In genomic region chr9:91197232-91198181, GRCh38 we compare ENCODE assay signal across 9 cellular contexts.
DNase-seq lines count a peak whose midpoint lies in the region; ATAC-seq, FAIRE-seq and TF ChIP-seq lines count a peak whose summit lies in the region.
"Had no signal": no experiment of that assay in that cellular context is flagged by ENCODE, and none has a peak within 500 bp of the region (broad histone marks: within the 10 kb centered on the region; RNA-seq: fewer than 3 reads in every experiment).

No MANE protein-coding gene starts in this region.

- H3K27me3 Mint-ChIP-seq in astrocyte (ENCODE audit: low read depth, unreplicated experiment), result no peaks in the 10 kb centered on the region
- no peaks in the 10 kb centered on the region for H3K27me3 Mint-ChIP-seq in CD8-positive, alpha-beta T cell (ENCODE audit: low read depth)
- H3K27me3 Mint-ChIP-seq: activated B cell treated with CpG ODN at 0.5 μM for 24 hours had no signal

- peaks cover 7% of the 10 kb centered on the region for H3K9me3 Mint-ChIP-seq in astrocyte (ENCODE audit: unreplicated experiment)
- peaks cover 12% of the 10 kb centered on the region for H3K9me3 Mint-ChIP-seq in CD8-positive, alpha-beta T cell

- H3K36me3 ChIP-seq in astrocyte (ENCODE audit: insufficient read depth, low read length), result no peaks in the 10 kb centered on the region
- H3K36me3 ChIP-seq in kidney (ENCODE audit: control insufficient read depth in 1 of 2, insufficient read depth in 2 of 2, low read length in 2 of 2), result no peaks in the 10 kb centered on the region
- no peaks in the 10 kb centered on the region for H3K36me3 ChIP-seq in CD8-positive, alpha-beta T cell (ENCODE audit: insufficient read depth, low read length)

- H2AFZ ChIP-seq in astrocyte (ENCODE audit: low read depth, low read length), result no peak overlapping the region

- H3K9me3 ChIP-seq in astrocyte (ENCODE audit: insufficient read depth, low read depth, low read length), result no peaks in the 10 kb centered on the region
- H3K9me3 ChIP-seq in kidney (ENCODE audit: control insufficient read depth in 1 of 2, low read length in 2 of 2), result no peaks in the 10 kb centered on the region
- H3K9me3 ChIP-seq in CD8-positive, alpha-beta T cell (ENCODE audit: low read length), result no peaks in the 10 kb centered on the region

- ATAC-seq in CD8-positive, alpha-beta T cell, result no peak

- FAIRE-seq in astrocyte (lab: Jason Lieb, UNC) (no peak), kidney (lab: Jason Lieb, UNC) (peak; percentile 90)

- H3K4me1 ChIP-seq in astrocyte (ENCODE audit: insufficient read depth, low read length) (peaks cover 18% of the 10 kb centered on the region), kidney (ENCODE audit: control insufficient read depth in 1 of 2, insufficient read depth in 1 of 2, low read depth in 1 of 2, low read length in 2 of 2) (peaks cover 35 to 52% of the 10 kb centered on the region in 2 donors)
- H3K4me1 ChIP-seq in CD8-positive, alpha-beta T cell (ENCODE audit: insufficient read depth, low read length), result peaks cover 24% of the 10 kb centered on the region

- peaks cover 2% of the 10 kb centered on the region for H3K36me3 Mint-ChIP-seq in astrocyte (ENCODE audit: low read depth, unreplicated experiment)
- H3K36me3 Mint-ChIP-seq in CD8-positive, alpha-beta T cell, result peaks cover 3% of the 10 kb centered on the region

- DNase-seq in HS-27A (ENCODE audit: low read depth) (peak; percentile 62), astrocyte (ENCODE audit: low read depth) (peak; percentile 88), kidney (no peak), substantia nigra (lab: John Stamatoyannopoulos, UW) (peak in 27 of 49 donors; percentile 11 to 69 (median 34)), cerebellum (ENCODE audit: low spot score) (no peak)
- no peak for DNase-seq in CD8-positive, alpha-beta T cell
- no peak for DNase-seq in stimulated activated CD4-positive, alpha-beta T cell treated with anti-CD3 and anti-CD28 coated beads, Interleukin-1b, Interleukin-23, amount 100 ng/mL, for 48 hours
- DNase-seq: activated B cell treated with CpG ODN at 0.5 μM for 24 hours had no signal

- H3K79me2 ChIP-seq in astrocyte (ENCODE audit: insufficient read depth, low read length), result no peaks in the 10 kb centered on the region

- TF ChIP-seq CTCF in 22Rv1 (IDR thresholded peaks at IDR 0.05), result no peak
- no peak for TF ChIP-seq CTCF in astrocyte (IDR thresholded peaks at IDR 0.05; ENCODE audit: insufficient read depth, low read depth, low read length)
- no peak for TF ChIP-seq CTCF in kidney (IDR thresholded peaks at IDR 0.05; ENCODE audit: borderline replicate concordance, extremely low read depth, insufficient read depth)
- no peak for TF ChIP-seq CTCF in CD8-positive, alpha-beta T cell (IDR thresholded peaks at IDR 0.05)

- peaks cover 15% of the 10 kb centered on the region for H3K4me1 Mint-ChIP-seq in astrocyte (ENCODE audit: low read depth, unreplicated experiment)
- H3K4me1 Mint-ChIP-seq in CD8-positive, alpha-beta T cell (ENCODE audit: low read depth), result peaks cover 27% of the 10 kb centered on the region

- no peaks in the 10 kb centered on the region for H3K27me3 ChIP-seq in astrocyte (ENCODE audit: insufficient read depth, low read length)
- no peaks in the 10 kb centered on the region for H3K27me3 ChIP-seq in CD8-positive, alpha-beta T cell (ENCODE audit: insufficient read depth, low read length)

- H3K4me3 ChIP-seq in astrocyte (ENCODE audit: insufficient read depth, low read depth, low read length) (no peak overlapping the region), kidney (ENCODE audit: low read length in 2 of 2) (peak overlapping the region in 1 of 2 donors; percentile 5)
- H3K4me3 ChIP-seq in CD8-positive, alpha-beta T cell (ENCODE audit: low read depth, low read length), result no peak overlapping the region

- no peak overlapping the region for H3K4me3 Mint-ChIP-seq in astrocyte (ENCODE audit: unreplicated experiment)
- H3K4me3 Mint-ChIP-seq in CD8-positive, alpha-beta T cell, result no peak overlapping the region
- H3K4me3 Mint-ChIP-seq: activated B cell treated with CpG ODN at 0.5 μM for 24 hours had no signal

- CTCF ChIA-PET in CD8-positive, alpha-beta T cell (lab: Charles Lee), result no interaction called here

- H4K20me1 ChIP-seq in astrocyte (ENCODE audit: insufficient read depth, low read length), result no peaks in the 10 kb centered on the region

- H3K27ac Mint-ChIP-seq in astrocyte (ENCODE audit: unreplicated experiment), result no peak overlapping the region
- H3K27ac Mint-ChIP-seq in CD8-positive, alpha-beta T cell, result no peak overlapping the region
- H3K27ac Mint-ChIP-seq: activated B cell treated with CpG ODN at 0.5 μM for 24 hours had no signal

- intact Hi-C loops in kidney (cut with DNase I), result no loop called here
- intact Hi-C loops in CD8-positive, alpha-beta T cell (cut with DNase I, micrococcal nuclease), result loop anchor here in 1 of 2 experiments (10.0 kb wide), 1 partner anchor 227 kb away; the partner anchor contains the start of gene NFIL3

- POLR2A ChIA-PET in CD8-positive, alpha-beta T cell (lab: Charles Lee), result interaction anchor here (1.5 kb wide), 1 partner anchor 10 kb away, joined by 3 read pairs; no protein-coding TSS in a partner anchor

- H3K9ac ChIP-seq in astrocyte (ENCODE audit: low read length) (no peak overlapping the region), kidney (ENCODE audit: low read length in 2 of 2) (no peak overlapping the region)

- H3K27ac ChIP-seq in 22Rv1 (peak overlapping the region; percentile 25), astrocyte (ENCODE audit: low read depth, low read length) (no peak overlapping the region), kidney (ENCODE audit: low read depth in 2 of 2, low read length in 2 of 2) (peak overlapping the region; percentile 99 to 100), substantia nigra (ENCODE audit: low read depth, low read length, poor library complexity, severe bottlenecking) (no peak overlapping the region)
- H3K27ac ChIP-seq in CD8-positive, alpha-beta T cell (ENCODE audit: low read depth, low read length), result no peak overlapping the region

- H3K4me2 ChIP-seq in astrocyte (ENCODE audit: low read length), result peak overlapping the region; percentile 4

Comparison
In these comparisons a context has a peak if more than half of its experiments do, and no peak if none do; other contexts are left out.
1. H3K27ac ChIP-seq: peak in 22Rv1 (single experiment) and kidney (2 of 2); none in astrocyte (single experiment), substantia nigra (single experiment) and CD8-positive, alpha-beta T cell (single experiment).
2. DNase-seq: peak in HS-27A (single experiment), astrocyte (single experiment) and substantia nigra (27 of 49); none in kidney (single experiment), CD8-positive, alpha-beta T cell (0 of 7), stimulated activated CD4-positive, alpha-beta T cell treated with anti-CD3 and anti-CD28 coated beads, Interleukin-1b, Interleukin-23, amount 100 ng/mL, for 48 hours (single experiment) and cerebellum (single experiment).